ENCODE assay signal across 8 cellular contexts in genomic region chr1:214549604-214550338, GRCh38. TPM values are rescaled to one million over a fixed set of nuclear protein-coding genes. Genes with fewer than 3 reads are reported as not detected.
A peak's percentile ranks its signal among the peaks of the same experiment; 100 is the strongest.
DNase-seq lines count a peak whose midpoint lies in the region; ATAC-seq, FAIRE-seq and TF ChIP-seq lines count a peak whose summit lies in the region.

No MANE protein-coding gene starts in this region.

- H3K27me3 ChIP-seq in PC-3 (ENCODE audit: low read length) (no peaks in the 10 kb centered on the region), esophagus muscularis mucosa (no peaks in the 10 kb centered on the region)

- H3K9me2 ChIP-seq in PC-3 (replicated peaks; ENCODE audit: low read length) = no peaks in the 10 kb centered on the region

- CTCF ChIA-PET in PC-3 (lab: Charles Lee) = interaction anchor here (0.5 to 2.1 kb wide), 4 partner anchors 35 to 200 kb away, joined by 3 to 16 read pairs (median 7); no protein-coding TSS in a partner anchor

- POLR2A ChIA-PET in PC-3 (lab: Charles Lee; ENCODE audit: unreplicated experiment) = interaction anchor here (0.5 to 0.9 kb wide), 4 partner anchors 53 to 102 kb away, joined by 3 to 5 read pairs (median 4); partner anchors contain the start of gene CENPF

- peak; percentile 40 for DNase-seq in ELF-1 (ENCODE audit: low read depth, low spot score)
- peak; percentile 63 for DNase-seq in PC-3
- peak; percentile 74 for DNase-seq in esophagus muscularis mucosa (ENCODE audit: extremely low spot score)
- DNase-seq in retina = peak; percentile 20
- DNase-seq in posterior vena cava (ENCODE audit: low spot score) = no peak
- no peak for DNase-seq in GM19239 (ENCODE audit: insufficient read length, low spot score)
- no peak for DNase-seq in NCI-H2227 treated with DMSO at 0.1 percent for 48 hours (lab: John Stamatoyannopoulos, UW)

- peak overlapping the region; percentile 89 for H3K9ac ChIP-seq in PC-3 (ENCODE audit: low read length)

- no peak overlapping the region; the same call in 1 of the 2 replicates for H2AFZ ChIP-seq in PC-3 (ENCODE audit: low read length)

- H3K9me3 ChIP-seq in PC-3 (ENCODE audit: low read length) (no peaks in the 10 kb centered on the region), esophagus muscularis mucosa (no peaks in the 10 kb centered on the region)

- H3K4me1 ChIP-seq in PC-3 (ENCODE audit: insufficient read depth, low read length) (peaks cover 45% of the 10 kb centered on the region), esophagus muscularis mucosa (peaks cover 26 to 73% (median 57%) of the 10 kb centered on the region in 4 donors)

- TF ChIP-seq POLR2A in esophagus muscularis mucosa (IDR thresholded peaks at IDR 0.05; ENCODE audit: low read depth) = no peak

- peaks cover 36% of the 10 kb centered on the region; the same call in 1 of the 2 replicates for H4K20me1 ChIP-seq in PC-3 (ENCODE audit: low read length)

- H3K4me3 ChIP-seq in PC-3 (ENCODE audit: low read length) (peak overlapping the region; percentile 88), esophagus muscularis mucosa (peak overlapping the region; percentile 67 to 91 (median 80))

- intact Hi-C loops in PC-3 (cut with micrococcal nuclease) (loop anchor here (1.0 to 5.0 kb wide), 6 partner anchors 36 to 217 kb away; no protein-coding TSS in a partner anchor), esophagus muscularis mucosa (cut with DNase I) (loop anchor here (5.0 to 10.0 kb wide), 4 partner anchors 57 to 215 kb away; no protein-coding TSS in a partner anchor), posterior vena cava (cut with DNase I) (loop anchor here in 1 of 2 donors (10.0 kb wide), 1 partner anchor 135 kb away; no protein-coding TSS in a partner anchor)

- peak; percentile 3 for ATAC-seq in PC-3
- ATAC-seq in HG02884 (IDR thresholded peaks at IDR 0.05; ENCODE audit: unreplicated experiment) = no peak

- H3K27ac ChIP-seq in PC-3 (ENCODE audit: low read length) = no peak overlapping the region
- peak overlapping the region; percentile 93 to 99 (median 97) for H3K27ac ChIP-seq in esophagus muscularis mucosa (replicated peaks in 1 of 4)

- peaks cover 65% of the 10 kb centered on the region for H3K79me2 ChIP-seq in PC-3 (ENCODE audit: low read length)

- no peaks in the 10 kb centered on the region for H3F3A ChIP-seq in PC-3 (ENCODE audit: low read length, unreplicated experiment)

- no peak for FAIRE-seq in GM19239 (lab: Jason Lieb, UNC)

- TSS peak; percentile 30 for BruUV-seq in PC-3 (replicated peaks; lab: Mats Ljungman, UMichigan)

- peak overlapping the region; percentile 84 for H3K4me2 ChIP-seq in PC-3 (ENCODE audit: low read length)

- 0 out of 2 replicates have a peak, but pooled peaks cover 10% of the 10 kb centered on the region for H3K36me3 ChIP-seq in PC-3 (ENCODE audit: low read depth, low read length)
- H3K36me3 ChIP-seq in esophagus muscularis mucosa = no peaks in the 10 kb centered on the region

- WGBS in esophagus muscularis mucosa = 49% methylated on average over 10 of the region's 10 CpGs

- no peak for TF ChIP-seq EP300 in esophagus muscularis mucosa (IDR thresholded peaks at IDR 0.05)

- TF ChIP-seq CTCF in PC-3 (conservative IDR thresholded peaks at IDR 0.05; ENCODE audit: low read depth, low read length) (peak; percentile 49), esophagus muscularis mucosa (IDR thresholded peaks at IDR 0.05) (peak; percentile 24 to 37 (median 27))

RNA-seq across cellular contexts. Expression of gene PTPN14, which starts 1.6 kb away (rescaled TPM):
- total RNA-seq in PC-3 (2014; rRNA removed) = 12.6 and 17.1 TPM in 2 replicates
- 100 to 1,000 TPM in 1 of 4 donors, 10 to 100 TPM in 3; 48.5 to 108 (median 69.1) TPM for total RNA-seq in esophagus muscularis mucosa
- total RNA-seq in posterior vena cava = 10 to 100 TPM; 36.9 to 51.5 TPM

RNA-seq across cellular contexts. Expression of gene CENPF, which starts 53.2 kb away (rescaled TPM):
- total RNA-seq in PC-3 (2014; rRNA removed) (92.6 and 101 TPM in 2 replicates), esophagus muscularis mucosa (1 to 10 TPM in 2 of 4 donors, under 1 TPM in 2; 0.32 to 1.2 (median 0.99) TPM), posterior vena cava (1 to 10 TPM in 1 of 2 donors, under 1 TPM in 1; 0.52 to 1.3 TPM)

Comparison
In these comparisons a context has a peak if more than half of its experiments do, and no peak if none do; other contexts are left out.
1. DNase-seq: peak in ELF-1 (single experiment), PC-3 (single experiment), esophagus muscularis mucosa (single experiment) and retina (single experiment); none in posterior vena cava (single experiment), GM19239 (single experiment) and NCI-H2227 treated with DMSO at 0.1 percent for 48 hours (single experiment).
2. RNA of gene CENPF, which starts 53.2 kb away (total RNA-seq): 92.6 to 101 TPM in PC-3; 0.52 to 1.3 TPM in posterior vena cava and 0.32 to 1.2 TPM in esophagus muscularis mucosa; every median in the first group is over 10 times any median in the second.